In the genomic region with DNA sequence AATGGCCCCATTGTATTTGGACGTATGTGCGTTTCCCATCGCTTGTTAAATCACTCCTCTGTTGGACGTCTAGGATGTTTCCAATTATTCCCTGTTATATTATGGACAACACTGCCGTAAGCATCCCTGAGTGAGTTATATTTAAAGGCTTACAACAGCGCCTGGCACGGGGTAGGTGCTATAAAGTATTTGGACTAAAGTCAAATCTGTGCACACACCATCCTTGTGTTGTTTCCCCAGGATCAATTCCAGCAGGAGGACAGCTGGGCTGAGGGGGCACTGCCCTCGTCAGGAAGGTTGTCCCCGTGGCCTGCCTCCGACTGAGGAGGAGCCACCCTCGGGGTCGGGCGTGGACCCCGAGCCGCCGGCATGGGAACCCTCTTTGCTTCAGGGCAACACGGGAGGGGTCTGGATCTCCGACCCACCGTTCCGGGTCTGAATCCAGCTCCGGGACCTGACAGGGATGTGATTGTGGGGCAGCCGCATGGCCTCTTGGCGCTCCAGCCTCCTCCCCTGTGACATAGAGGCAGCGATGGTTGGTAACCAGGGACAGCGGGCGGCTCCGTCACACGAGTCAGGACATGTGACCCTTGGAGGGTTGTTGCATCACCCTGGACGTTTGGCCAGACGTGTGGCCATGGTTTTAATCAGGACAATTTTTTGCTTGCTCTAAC, we compare ENCODE assay signal across 20 cellular contexts. TPM values are rescaled to one million over a fixed set of nuclear protein-coding genes. Genes with fewer than 3 reads are reported as not detected.
A peak's percentile ranks its signal among the peaks of the same experiment; 100 is the strongest.
DNase-seq lines count a peak whose midpoint lies in the region; ATAC-seq, FAIRE-seq and TF ChIP-seq lines count a peak whose summit lies in the region.
"Had no signal": no experiment of that assay in that cellular context is flagged by ENCODE, and none has a peak within 500 bp of the region (broad histone marks: within the 10 kb centered on the region; RNA-seq: fewer than 3 reads in every experiment).

No MANE protein-coding gene starts in this region.

- no peak for TF ChIP-seq CTCF in hepatocyte (IDR thresholded peaks at IDR 0.05; ENCODE audit: poor library complexity)

- no peak for ATAC-seq in GM21786 (IDR thresholded peaks at IDR 0.05; ENCODE audit: unreplicated experiment)
- ATAC-seq: effector memory CD8-positive, alpha-beta T cell; mucosa of descending colon had no signal

- H3K4me3 ChIP-seq in hepatocyte, result no peak overlapping the region
- no peak overlapping the region for H3K4me3 ChIP-seq in MG63
- H3K4me3 ChIP-seq: mucosa of descending colon, SJCRH30, skin epidermis, thoracic aorta had no signal

- H3K9me2 ChIP-seq in hepatocyte (replicated peaks; ENCODE audit: insufficient read depth), result no peaks in the 10 kb centered on the region

- FAIRE-seq in urothelium cell line (lab: Jason Lieb, UNC), result peak; percentile 20
- FAIRE-seq: D721Med, GM12892 had no signal

- WGBS in hepatocyte (ENCODE audit: low lambda C conversion rate, missing lambda C conversion rate), result 89% methylated on average over 30 of the region's 30 CpGs

- H3K79me2 ChIP-seq in hepatocyte, result no peaks in the 10 kb centered on the region

- H3K4me1 ChIP-seq in hepatocyte (ENCODE audit: insufficient read depth), result peaks cover 8% of the 10 kb centered on the region
- H3K4me1 ChIP-seq: SJCRH30 had no signal

- peak; percentile 39 for DNase-seq in activated CD8-positive, alpha-beta memory T cell treated with anti-CD3 and anti-CD28 coated beads, Interleukin-2, amount 50 U/mL, for 48 hours
- peak; percentile 64 for DNase-seq in cardiac septum (ENCODE audit: low spot score)
- peak in 32 of 56 donors; percentile 17 to 81 (median 56) for DNase-seq in nucleus accumbens (lab: John Stamatoyannopoulos, UW)
- no peak for DNase-seq in urothelium cell line (ENCODE audit: low spot score)
- DNase-seq in hepatocyte (ENCODE audit: low spot score), result no peak
- DNase-seq in MG63, result no peak
- DNase-seq: central memory CD4-positive, alpha-beta T cell; effector memory CD8-positive, alpha-beta T cell; NCI-H187 treated with DMSO at 0.1 percent for 48 hours; NCI-H524; SJCRH30; stimulated activated CD4-positive, alpha-beta T cell treated with anti-CD3 and anti-CD28 coated beads, Interleukin-4, amount 100 ng/mL, for 24 hours; T-helper 9 cell had no signal

- no peak overlapping the region for H3K27ac ChIP-seq in hepatocyte
- H3K27ac ChIP-seq: SJCRH30, skin epidermis, thoracic aorta had no signal

- no peaks in the 10 kb centered on the region for H4K20me1 ChIP-seq in hepatocyte (ENCODE audit: insufficient read depth, poor library complexity, severe bottlenecking)

- H3K4me2 ChIP-seq in hepatocyte, result no peak overlapping the region

- H3K27me3 ChIP-seq in hepatocyte (no peaks in the 10 kb centered on the region), MG63 (no peaks in the 10 kb centered on the region; the same call in 1 of the 2 replicates)
- H3K27me3 ChIP-seq: SJCRH30 had no signal

- no peaks in the 10 kb centered on the region for H3K9me3 ChIP-seq in hepatocyte (ENCODE audit: low read depth)
- H3K9me3 ChIP-seq in MG63, result no peaks in the 10 kb centered on the region
- H3K9me3 ChIP-seq: mucosa of descending colon, SJCRH30, thoracic aorta had no signal

- no peak overlapping the region for H2AFZ ChIP-seq in hepatocyte

- H3K36me3 ChIP-seq in hepatocyte (replicated peaks; ENCODE audit: insufficient read depth, low read depth) (no peaks in the 10 kb centered on the region), MG63 (no peaks in the 10 kb centered on the region)
- H3K36me3 ChIP-seq: SJCRH30, thoracic aorta had no signal

- intact Hi-C loops in cardiac septum (cut with DNase I), result no loop called here

RNA-seq across cellular contexts. Expression of a gene that starts 1.5 kb away (rescaled TPM):
- 1.5 TPM for total RNA-seq in cardiac septum
- total RNA-seq in hepatocyte, result 0.10 and 0.32 TPM in 2 replicates
- polyA plus RNA-seq in hepatocyte, result 0.02 and 0.56 TPM in 2 replicates
- 0.07 and 0.99 TPM in 2 replicates for total RNA-seq in MG63 (2014; rRNA removed; shearing (Covaris generic); ENCODE audit: low replicate concordance)
- total RNA-seq: kidney epithelial cell, SJCRH30 had no signal

Comparison
In these comparisons a context has a peak if more than half of its experiments do, and no peak if none do; other contexts are left out.
1. DNase-seq: peak in activated CD8-positive, alpha-beta memory T cell treated with anti-CD3 and anti-CD28 coated beads, Interleukin-2, amount 50 U/mL, for 48 hours (single experiment), cardiac septum (single experiment) and nucleus accumbens (32 of 56); none in urothelium cell line (single experiment), hepatocyte (single experiment) and MG63 (single experiment).